18 cellular contexts compared by ENCODE assay signal in genomic region chr11:20024172-20024935, GRCh38.
DNase-seq lines count a peak whose midpoint lies in the region; ATAC-seq, FAIRE-seq and TF ChIP-seq lines count a peak whose summit lies in the region.
"Had no signal": no experiment of that assay in that cellular context is flagged by ENCODE, and none has a peak within 500 bp of the region (broad histone marks: within the 10 kb centered on the region; RNA-seq: fewer than 3 reads in every experiment).

No MANE protein-coding gene starts in this region.

- CTCF ChIA-PET in HEK293 (lab: Yijun Ruan, JAX) (interaction anchor here (0.6 to 2.1 kb wide), 9 partner anchors 9 to 121 kb away, joined by 3 to 8 read pairs (median 3); no protein-coding TSS in a partner anchor), K562 (lab: Yijun Ruan, JAX; ENCODE audit: low intra/inter-chr PET ratio) (no interaction called here)

- H3K36me3 Mint-ChIP-seq in neural crest cell (ENCODE audit: low read depth), result no peaks in the 10 kb centered on the region
- H3K36me3 Mint-ChIP-seq: activated naive CD8-positive, alpha-beta T cell; immature natural killer cell had no signal

- H3K27me3 Mint-ChIP-seq in neural crest cell (ENCODE audit: low read depth), result peaks cover 16% of the 10 kb centered on the region
- H3K27me3 Mint-ChIP-seq: activated CD4-positive, alpha-beta T cell treated with anti-CD3 and anti-CD28 coated beads for 36 hours had no signal

- H3K27ac ChIP-seq in HEK293 (ENCODE audit: extremely low read depth, low read depth, low read length), result no peak overlapping the region; the same call in 1 of the 2 replicates
- no peak overlapping the region for H3K27ac ChIP-seq in K562 (ENCODE audit: extremely low read depth, low read depth, low read length)
- H3K27ac ChIP-seq in foreskin keratinocyte, result peak overlapping the region; percentile 89
- H3K27ac ChIP-seq: coronary artery, prostate gland had no signal

- no peak for TF ChIP-seq RAD21 in K562 (CRISPR knock-in tag; conservative IDR thresholded peaks at IDR 0.05 in 1 of 2, IDR thresholded peaks at IDR 0.05 in 1 of 2)

- peak overlapping the region; percentile 33 for H3K4me3 Mint-ChIP-seq in neural crest cell
- H3K4me3 Mint-ChIP-seq: activated CD4-positive, alpha-beta T cell treated with anti-CD3 and anti-CD28 coated beads for 36 hours; activated naive CD8-positive, alpha-beta T cell; B cell; immature natural killer cell; T-helper 17 cell had no signal

- TF ChIP-seq CTCF in HEK293 (tag by site-specific recombination; IDR thresholded peaks at IDR 0.05), result no peak
- no peak for TF ChIP-seq CTCF in K562 (IDR thresholded peaks at IDR 0.05 in 2 of 3, conservative IDR thresholded peaks at IDR 0.05 in 1 of 3; ENCODE audit: insufficient read depth in 2 of 3, low read depth in 1 of 3, low read length in 3 of 3)
- no peak for TF ChIP-seq CTCF in foreskin keratinocyte (conservative IDR thresholded peaks at IDR 0.05)
- no peak for TF ChIP-seq CTCF in neural crest cell (conservative IDR thresholded peaks at IDR 0.05)

- no peak overlapping the region for H3K9ac ChIP-seq in K562 (ENCODE audit: insufficient read depth in 1 of 2, low read depth in 2 of 2, low read length in 2 of 2)

- H3K4me2 ChIP-seq in K562 (ENCODE audit: insufficient read depth, low read length), result no peak overlapping the region

- POLR2A ChIA-PET in HEK293 (lab: Yijun Ruan, JAX) (no interaction called here), K562 (lab: Yijun Ruan, JAX) (interaction anchor here (1.2 to 1.3 kb wide), 2 partner anchors 11 to 101 kb away, joined by 3 to 4 read pairs; no protein-coding TSS in a partner anchor)

- H3K4me1 ChIP-seq in HEK293 (ENCODE audit: control insufficient read depth, insufficient read depth, low read length), result peaks cover 22% of the 10 kb centered on the region
- H3K4me1 ChIP-seq in K562 (replicated peaks in 1 of 2; ENCODE audit: control insufficient read depth in 2 of 2, insufficient read depth in 2 of 2, low read length in 2 of 2), result no peaks in the 10 kb centered on the region; a peak in 1 of 5 replicates
- peaks cover 28% of the 10 kb centered on the region for H3K4me1 ChIP-seq in foreskin keratinocyte
- H3K4me1 ChIP-seq: prostate gland had no signal

- H3K4me1 Mint-ChIP-seq in neural crest cell, result peaks cover 47% of the 10 kb centered on the region
- H3K4me1 Mint-ChIP-seq: activated CD4-positive, alpha-beta T cell treated with anti-CD3 and anti-CD28 coated beads for 36 hours; B cell; immature natural killer cell; T-helper 17 cell had no signal

- in situ Hi-C loops in K562 (cut with MboI), result no loop called here

- H4K20me1 ChIP-seq in K562 (replicated peaks; ENCODE audit: control insufficient read depth, insufficient read depth, low read length), result no peaks in the 10 kb centered on the region

- no peaks in the 10 kb centered on the region for H3K9me3 Mint-ChIP-seq in neural crest cell
- H3K9me3 Mint-ChIP-seq: immature natural killer cell had no signal

- H3K27me3 ChIP-seq in K562 (ENCODE audit: control insufficient read depth in 2 of 2, insufficient read depth in 2 of 2, low read length in 2 of 2) (peaks cover 0 to 13% of the 10 kb centered on the region in 2 experiments; a peak in 4 of 5 replicates), foreskin keratinocyte (no peaks in the 10 kb centered on the region)

- 29% methylated on average over 6 of the region's 6 CpGs for WGBS in K562 (ENCODE audit: insufficient coverage, low coverage, missing lambda C conversion rate)

- FAIRE-seq in K562 (lab: Jason Lieb, UNC), result no peak

- H2AFZ ChIP-seq in K562 (ENCODE audit: low read depth, low read length), result no peak overlapping the region

- TF ChIP-seq EP300 in K562 (IDR thresholded peaks at IDR 0.05; ENCODE audit: low read length), result no peak

- no peak for TF ChIP-seq POLR2A in K562 (conservative IDR thresholded peaks at IDR 0.05)
- no peak for TF ChIP-seq POLR2A in GM18505 (IDR thresholded peaks at IDR 0.05; ENCODE audit: borderline replicate concordance, extremely low read depth, insufficient read depth, insufficient read length)

- peak overlapping the region; percentile 2; the same call in 1 of the 2 replicates for H3K4me3 ChIP-seq in HEK293 (ENCODE audit: low read depth, low read length)
- H3K4me3 ChIP-seq in K562, result no peak overlapping the region
- H3K4me3 ChIP-seq: coronary artery, prostate gland had no signal

- DNase-seq in K562 (ENCODE audit: extremely low read depth in 1 of 4, low spot score in 3 of 4) (no peak), foreskin keratinocyte (no peak), neural crest cell (ENCODE audit: low read depth, low spot score) (no peak), NCI-H510A treated with DMSO at 0.1 percent for 48 hours (lab: John Stamatoyannopoulos, UW) (no peak)
- DNase-seq in activated CD4-positive, alpha-beta T cell treated with anti-CD3 and anti-CD28 coated beads for 1 hour, result no peak
- DNase-seq in stimulated activated CD4-positive, alpha-beta T cell treated with anti-CD3 and anti-CD28 coated beads, Interleukin-4, amount 100 ng/mL, for 24 hours, result no peak
- DNase-seq: activated CD4-positive, alpha-beta T cell treated with anti-CD3 and anti-CD28 coated beads for 36 hours; activated T-cell treated with anti-CD3 and anti-CD28 coated beads for 4 hours; immature natural killer cell; MM.1S; NCI-H2029 treated with DMSO at 0.1 percent for 48 hours; T-helper 17 cell had no signal

- intact Hi-C loops in K562 (cut with micrococcal nuclease), result no loop called here

- no TSS peak for BruUV-seq in K562 (replicated peaks; lab: Mats Ljungman, UMichigan)

- H3K9me1 ChIP-seq in K562 (ENCODE audit: control insufficient read depth, insufficient read depth, low read length), result no peaks in the 10 kb centered on the region

- no peak overlapping the region for H3K27ac Mint-ChIP-seq in neural crest cell (ENCODE audit: unreplicated experiment)
- H3K27ac Mint-ChIP-seq: activated CD4-positive, alpha-beta T cell treated with anti-CD3 and anti-CD28 coated beads for 36 hours; activated naive CD8-positive, alpha-beta T cell; B cell; immature natural killer cell; T-helper 17 cell had no signal

- H3K9me3 ChIP-seq in HEK293 (ENCODE audit: control insufficient read depth, insufficient read depth, low read depth, low read length), result no peaks in the 10 kb centered on the region
- H3K9me3 ChIP-seq in K562 (replicated peaks; ENCODE audit: control insufficient read depth, insufficient read depth, low read depth, low read length), result no peaks in the 10 kb centered on the region
- H3K9me3 ChIP-seq: prostate gland had no signal

- ATAC-seq in K562 (no peak), foreskin keratinocyte (no peak), GM18505 (IDR thresholded peaks at IDR 0.05; ENCODE audit: unreplicated experiment) (no peak)
- ATAC-seq: activated CD4-positive, alpha-beta T cell treated with anti-CD3 and anti-CD28 coated beads for 36 hours; T-helper 17 cell had no signal

- no peaks in the 10 kb centered on the region for H3K36me3 ChIP-seq in HEK293 (ENCODE audit: control insufficient read depth in 2 of 2, insufficient read depth in 1 of 2, low read length in 2 of 2)
- H3K36me3 ChIP-seq in K562 (ENCODE audit: control insufficient read depth, insufficient read depth, low read length), result no peaks in the 10 kb centered on the region
- H3K36me3 ChIP-seq: prostate gland had no signal

- H3K79me2 ChIP-seq in K562 (ENCODE audit: control insufficient read depth, insufficient read depth, low read length), result no peaks in the 10 kb centered on the region

TF ChIP-seq in HEK293, 187 proteins besides CTCF, POLR2A, EP300 and RAD21:
- TF ChIP-seq ZBTB21 (tag by site-specific recombination; IDR thresholded peaks at IDR 0.05) (no peak), ZBTB1 (tag by site-specific recombination; IDR thresholded peaks at IDR 0.05) (no peak), ZNF138 (tag by site-specific recombination; IDR thresholded peaks at IDR 0.05; ENCODE audit: borderline replicate concordance) (no peak)

TF ChIP-seq in K562, 482 proteins besides CTCF, POLR2A, EP300 and RAD21:
- TF ChIP-seq ESRRA (IDR thresholded peaks at IDR 0.05; ENCODE audit: borderline replicate concordance, low read depth) (0 out of 2 replicates have a peak, but pooled peaks have one; percentile 27), POLR2B (IDR thresholded peaks at IDR 0.05; ENCODE audit: low read depth, partially characterized antibody) (no peak), IFI16 (CRISPR knock-in tag; IDR thresholded peaks at IDR 0.05) (no peak)
